29 cellular contexts compared by ENCODE assay signal in the genomic region with DNA sequence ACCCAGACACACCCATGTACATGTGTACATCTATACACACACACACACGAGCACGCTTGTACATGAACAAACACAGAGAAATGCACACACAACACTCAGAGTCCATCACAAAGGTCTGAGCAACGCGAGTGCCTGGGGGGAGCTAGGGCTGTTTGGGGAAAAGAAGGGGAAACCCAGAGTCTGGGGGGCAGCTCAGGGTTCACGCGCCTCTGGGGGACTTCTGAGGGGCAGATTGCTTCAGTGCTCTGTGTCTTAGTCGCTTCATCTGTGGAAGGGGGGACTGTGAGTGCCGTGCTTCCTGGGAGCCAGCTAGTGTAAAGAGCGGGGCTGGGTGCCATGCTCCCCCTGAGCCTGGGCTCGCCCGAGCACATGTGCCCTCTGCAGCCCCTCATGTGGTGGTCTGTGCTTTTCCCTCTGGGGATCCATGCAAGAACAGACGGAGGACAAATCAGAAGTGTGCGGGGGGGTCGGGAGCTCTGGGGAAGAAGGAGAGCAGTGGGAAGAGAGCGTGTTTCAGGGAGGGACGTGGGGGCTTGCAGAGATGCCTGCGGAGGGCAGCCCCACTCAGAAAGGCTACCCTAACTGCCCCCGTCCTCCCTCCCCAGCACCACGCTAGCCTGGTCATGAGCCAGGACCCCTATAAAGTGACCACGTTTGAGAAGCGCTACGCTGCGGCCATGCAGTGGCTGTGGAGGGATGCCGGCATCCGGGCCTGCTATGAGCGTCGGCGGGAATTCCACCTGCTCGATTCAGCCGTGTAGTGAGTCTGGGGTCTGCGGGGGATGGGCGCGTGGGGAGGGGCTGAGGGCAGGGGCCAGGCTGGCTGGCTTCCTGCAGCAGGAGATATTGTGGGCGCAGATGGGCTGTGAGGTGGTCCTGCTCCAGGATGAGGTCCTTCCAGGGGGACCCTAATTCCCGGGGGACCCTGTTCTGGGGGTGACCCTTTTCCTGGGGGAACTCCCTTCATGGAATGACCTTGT. TPM values are rescaled to one million over a fixed set of nuclear protein-coding genes. Genes with fewer than 3 reads are reported as not detected.
DNase-seq lines count a peak whose midpoint lies in the region; TF ChIP-seq lines count a peak whose summit lies in the region.
"Had no signal": no experiment of that assay in that cellular context is flagged by ENCODE, and none has a peak within 500 bp of the region (broad histone marks: within the 10 kb centered on the region; RNA-seq: fewer than 3 reads in every experiment).

No MANE protein-coding gene starts in this region.

- no peak for TF ChIP-seq CTCF in Loucy (conservative IDR thresholded peaks at IDR 0.05; ENCODE audit: low read length)
- TF ChIP-seq CTCF in endodermal cell (conservative IDR thresholded peaks at IDR 0.05) = no peak

- no peak for DNase-seq in activated naive CD4-positive, alpha-beta T cell treated with anti-CD3 and anti-CD28 coated beads, Interleukin-2, amount 10 ng/mL, durations not matched to agents 7 days and 5 days
- no peak for DNase-seq in activated naive CD4-positive, alpha-beta T cell treated with anti-CD3 and anti-CD28 coated beads, Interleukin-2, amount 50 U/mL, for 16 hours
- no peak for DNase-seq in endodermal cell
- DNase-seq in stimulated activated CD4-positive, alpha-beta T cell treated with anti-CD3 and anti-CD28 coated beads, Interleukin-2, amount 100 ng/mL, for 24 hours = no peak
- no peak for DNase-seq in activated CD4-positive, CD25-positive, alpha-beta regulatory T cell (lab: John Stamatoyannopoulos, UW)
- DNase-seq in NAMALWA (ENCODE audit: low spot score) = no peak
- DNase-seq: ACHN; activated T-cell treated with anti-CD3 and anti-CD28 coated beads, Interleukin-2, amount 50 U/mL, for 72 hours; EL; esophagus squamous epithelium; GOT3; hypothalamus; left ventricle myocardium inferior; NCI-H1092 treated with DMSO at 0.1 percent for 48 hours; NCI-H2029; NCI-H345; NCI-H748 treated with DMSO at 0.1 percent for 48 hours; OCI-M1; stimulated activated CD4-positive, alpha-beta T cell treated with anti-CD3 and anti-CD28 coated beads, Interleukin-2, amount 100 ng/mL, for 48 hours had no signal

- WGBS in endodermal cell (ENCODE audit: insufficient coverage in 1 of 2, insufficient read length in 1 of 2), 2 experiments = 81 to 82% methylated on average over 7 to 35 of the region's 35 CpGs

- no peaks in the 10 kb centered on the region for H3F3A ChIP-seq in Loucy (ENCODE audit: low read depth)

- H3K36me3 Mint-ChIP-seq in activated naive CD4-positive, alpha-beta T cell treated with anti-CD3 and anti-CD28 coated beads, Interleukin-2, amount 10 ng/mL, durations not matched to agents 7 days and 5 days = peaks cover 29% of the 10 kb centered on the region
- H3K36me3 Mint-ChIP-seq in endodermal cell (ENCODE audit: low read depth) = no peaks in the 10 kb centered on the region
- H3K36me3 Mint-ChIP-seq: activated naive CD4-positive, alpha-beta T cell treated with anti-CD3 and anti-CD28 coated beads, Interleukin-2, amount 50 U/mL, for 24 hours; stimulated activated memory B cell treated with anti-CD40 and anti-IgM and Interleukin-4, amounts not matched to agents 10 μg/mL and 1 μg/mL and 100 μg/mL, for 72 hours had no signal

- H3K4me3 Mint-ChIP-seq in activated naive CD4-positive, alpha-beta T cell treated with anti-CD3 and anti-CD28 coated beads, Interleukin-2, amount 10 ng/mL, durations not matched to agents 7 days and 5 days = no peak overlapping the region
- no peak overlapping the region for H3K4me3 Mint-ChIP-seq in endodermal cell
- H3K4me3 Mint-ChIP-seq: activated naive CD4-positive, alpha-beta T cell treated with anti-CD3 and anti-CD28 coated beads, Interleukin-2, amount 50 U/mL, for 24 hours; activated T-cell treated with anti-CD3 and anti-CD28 coated beads, Interleukin-2, amount 50 U/mL, for 72 hours; stimulated activated memory B cell treated with anti-CD40 and anti-IgM and Interleukin-4, amounts not matched to agents 10 μg/mL and 1 μg/mL and 100 μg/mL, for 72 hours had no signal

- peaks cover 79% of the 10 kb centered on the region for H3K36me3 ChIP-seq in Loucy (ENCODE audit: insufficient read depth, low read length)
- no peaks in the 10 kb centered on the region for H3K36me3 ChIP-seq in endodermal cell (ENCODE audit: control insufficient read depth, insufficient read depth, low read length)
- H3K36me3 ChIP-seq: cardiac muscle cell, gastroesophageal sphincter, left ventricle myocardium inferior had no signal

- no peaks in the 10 kb centered on the region for H3K9me2 ChIP-seq in Loucy (replicated peaks; ENCODE audit: low read depth, low read length)

- H4K20me1 ChIP-seq in Loucy (ENCODE audit: insufficient read depth, low read length, poor library complexity, severe bottlenecking) = peaks cover 79% of the 10 kb centered on the region

- no peak overlapping the region for H3K27ac ChIP-seq in endodermal cell (ENCODE audit: low read depth, low read length)
- H3K27ac ChIP-seq: C4-2B, cardiac muscle cell, coronary artery, esophagus squamous epithelium, gastroesophageal sphincter, left ventricle myocardium inferior, suprapubic skin had no signal

- no peaks in the 10 kb centered on the region for H3K9me3 Mint-ChIP-seq in activated naive CD4-positive, alpha-beta T cell treated with anti-CD3 and anti-CD28 coated beads, Interleukin-2, amount 10 ng/mL, durations not matched to agents 7 days and 5 days
- no peaks in the 10 kb centered on the region for H3K9me3 Mint-ChIP-seq in endodermal cell
- H3K9me3 Mint-ChIP-seq: activated naive CD4-positive, alpha-beta T cell treated with anti-CD3 and anti-CD28 coated beads, Interleukin-2, amount 50 U/mL, for 24 hours; activated T-cell treated with anti-CD3 and anti-CD28 coated beads, Interleukin-2, amount 50 U/mL, for 72 hours; stimulated activated memory B cell treated with anti-CD40 and anti-IgM and Interleukin-4, amounts not matched to agents 10 μg/mL and 1 μg/mL and 100 μg/mL, for 72 hours had no signal

- H3K9ac ChIP-seq in Loucy (ENCODE audit: low read depth, low read length, poor library complexity, severe bottlenecking) (peak overlapping the region; percentile 13), endodermal cell (ENCODE audit: extremely low read depth, low read length, poor library complexity, severe bottlenecking) (no peak overlapping the region)

- no peaks in the 10 kb centered on the region for H3K27me3 Mint-ChIP-seq in activated naive CD4-positive, alpha-beta T cell treated with anti-CD3 and anti-CD28 coated beads, Interleukin-2, amount 10 ng/mL, durations not matched to agents 7 days and 5 days
- H3K27me3 Mint-ChIP-seq in endodermal cell (ENCODE audit: insufficient read depth) = no peaks in the 10 kb centered on the region
- H3K27me3 Mint-ChIP-seq: activated naive CD4-positive, alpha-beta T cell treated with anti-CD3 and anti-CD28 coated beads, Interleukin-2, amount 50 U/mL, for 24 hours had no signal

- CTCF ChIA-PET in activated naive CD4-positive, alpha-beta T cell treated with anti-CD3 and anti-CD28 coated beads, Interleukin-2, amount 10 ng/mL, durations not matched to agents 7 days and 5 days (lab: Charles Lee) = no interaction called here

- H3K4me1 ChIP-seq in Loucy (ENCODE audit: insufficient read depth, low read length, poor library complexity, severe bottlenecking) (peaks cover 45% of the 10 kb centered on the region), endodermal cell (ENCODE audit: control insufficient read depth, insufficient read depth, low read length) (no peaks in the 10 kb centered on the region)
- H3K4me1 ChIP-seq: gastroesophageal sphincter had no signal

- peak overlapping the region; percentile 62 for H3K27ac Mint-ChIP-seq in activated naive CD4-positive, alpha-beta T cell treated with anti-CD3 and anti-CD28 coated beads, Interleukin-2, amount 10 ng/mL, durations not matched to agents 7 days and 5 days
- H3K27ac Mint-ChIP-seq in endodermal cell = peak overlapping the region; percentile 44
- H3K27ac Mint-ChIP-seq: activated naive CD4-positive, alpha-beta T cell treated with anti-CD3 and anti-CD28 coated beads, Interleukin-2, amount 50 U/mL, for 24 hours; activated T-cell treated with anti-CD3 and anti-CD28 coated beads, Interleukin-2, amount 50 U/mL, for 72 hours; stimulated activated memory B cell treated with anti-CD40 and anti-IgM and Interleukin-4, amounts not matched to agents 10 μg/mL and 1 μg/mL and 100 μg/mL, for 72 hours had no signal

- peaks cover 23% of the 10 kb centered on the region for H3K4me1 Mint-ChIP-seq in activated naive CD4-positive, alpha-beta T cell treated with anti-CD3 and anti-CD28 coated beads, Interleukin-2, amount 10 ng/mL, durations not matched to agents 7 days and 5 days
- no peaks in the 10 kb centered on the region for H3K4me1 Mint-ChIP-seq in endodermal cell
- H3K4me1 Mint-ChIP-seq: activated naive CD4-positive, alpha-beta T cell treated with anti-CD3 and anti-CD28 coated beads, Interleukin-2, amount 50 U/mL, for 24 hours had no signal

- H3K27me3 ChIP-seq in Loucy (ENCODE audit: insufficient read depth, low read length, poor library complexity, severe bottlenecking) (no peaks in the 10 kb centered on the region), endodermal cell (ENCODE audit: control insufficient read depth, insufficient read depth, low read length, poor library complexity, severe bottlenecking) (no peaks in the 10 kb centered on the region)
- H3K27me3 ChIP-seq: cardiac muscle cell, suprapubic skin had no signal

- peak overlapping the region; percentile 45 for H3K4me2 ChIP-seq in Loucy (ENCODE audit: low read depth, low read length, poor library complexity, severe bottlenecking)

- H2AFZ ChIP-seq in Loucy (ENCODE audit: low read length) = no peak overlapping the region

- H3K4me3 ChIP-seq in Loucy (ENCODE audit: low read length, poor library complexity, severe bottlenecking) = no peak overlapping the region
- no peak overlapping the region for H3K4me3 ChIP-seq in endodermal cell (ENCODE audit: low read length)
- H3K4me3 ChIP-seq: cardiac muscle cell, coronary artery, esophagus squamous epithelium, gastroesophageal sphincter, left ventricle myocardium inferior, suprapubic skin had no signal

- H3K9me3 ChIP-seq in Loucy (ENCODE audit: insufficient read depth, low read depth, low read length) (no peaks in the 10 kb centered on the region), endodermal cell (ENCODE audit: control insufficient read depth, low read length) (no peaks in the 10 kb centered on the region)
- H3K9me3 ChIP-seq: esophagus squamous epithelium, gastroesophageal sphincter, left ventricle myocardium inferior, suprapubic skin had no signal

- H3K79me2 ChIP-seq in Loucy (ENCODE audit: insufficient read depth, low read length) = peaks cover 99% of the 10 kb centered on the region

RNA-seq across cellular contexts. Expression of a gene that starts 14.0 kb away (rescaled TPM):
- total RNA-seq in endodermal cell = not detected
- not detected for polyA plus RNA-seq in endodermal cell (2013, experiment 1 of 2)
- not detected for polyA plus RNA-seq in endodermal cell (2013, experiment 2 of 2)
- total RNA-seq: osteocyte had no signal
- polyA plus RNA-seq: cardiac muscle cell had no signal

RNA-seq across cellular contexts. Expression of a gene that starts 28.8 kb away (rescaled TPM):
- total RNA-seq in endodermal cell = not detected
- not detected for polyA plus RNA-seq in endodermal cell (2013, experiment 1 of 2)
- polyA plus RNA-seq in endodermal cell (2013, experiment 2 of 2) = not detected
- total RNA-seq: cardiac muscle cell, LHCN-M2, osteocyte had no signal
- polyA plus RNA-seq: cardiac muscle cell had no signal

RNA-seq across cellular contexts. Expression of a gene that starts 35.9 kb away (rescaled TPM):
- 10 to 100 TPM; 80.6 to 91.2 TPM for total RNA-seq in endodermal cell
- polyA plus RNA-seq in endodermal cell (2013, experiment 1 of 2) = 44.2 TPM
- polyA plus RNA-seq in endodermal cell (2013, experiment 2 of 2) = 49.4 TPM

RNA-seq across cellular contexts. Expression of a gene that starts 55.7 kb away (rescaled TPM):
- total RNA-seq in endodermal cell = 10 to 100 TPM; 26.5 to 29.0 TPM
- polyA plus RNA-seq in endodermal cell (2013, experiment 1 of 2) = 21.8 TPM
- polyA plus RNA-seq in endodermal cell (2013, experiment 2 of 2) = 17.4 TPM
